8 cellular contexts compared by ENCODE assay signal in the genomic region with DNA sequence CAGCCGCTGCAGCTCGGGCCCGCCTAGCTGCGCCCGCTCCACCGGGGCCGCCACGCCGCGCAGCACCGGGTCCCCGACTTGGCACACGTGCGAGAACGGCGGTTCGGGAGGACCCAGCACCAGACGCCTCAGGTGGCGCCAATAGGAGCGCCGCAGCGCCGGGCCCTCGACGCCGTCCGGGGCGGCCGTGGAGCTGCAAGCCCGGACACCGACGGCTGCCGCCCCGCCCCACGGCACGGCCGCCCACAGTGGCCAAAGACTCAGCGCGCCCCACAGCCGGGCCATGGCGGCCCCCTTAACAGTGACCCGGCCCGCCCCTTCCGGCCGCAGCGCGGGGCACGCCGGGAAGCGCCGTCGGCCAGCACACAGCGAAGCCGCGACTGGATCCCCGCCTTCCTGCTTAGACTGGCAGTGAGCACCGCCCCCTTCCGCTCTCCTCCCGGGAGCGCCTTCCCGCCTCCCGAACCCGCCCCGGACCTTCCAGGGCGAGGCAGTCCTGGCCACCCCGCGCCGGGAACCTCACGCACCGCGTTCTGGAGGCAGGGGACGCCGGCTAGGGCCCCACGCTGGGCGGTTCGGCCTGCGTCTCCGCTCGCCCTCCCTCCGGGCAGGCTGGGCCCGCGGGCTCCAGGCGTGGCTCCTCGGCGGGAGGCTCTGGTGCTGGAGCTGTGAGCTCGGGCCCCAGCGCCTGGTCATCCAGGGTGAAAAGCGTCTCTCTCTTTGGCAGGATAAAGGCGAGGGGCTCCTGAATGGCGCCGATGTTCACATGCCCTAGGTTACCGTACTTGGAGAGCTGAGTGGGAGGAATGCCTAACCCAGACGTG.
DNase-seq lines count a peak whose midpoint lies in the region; ATAC-seq and TF ChIP-seq lines count a peak whose summit lies in the region.

A gene with protein sequence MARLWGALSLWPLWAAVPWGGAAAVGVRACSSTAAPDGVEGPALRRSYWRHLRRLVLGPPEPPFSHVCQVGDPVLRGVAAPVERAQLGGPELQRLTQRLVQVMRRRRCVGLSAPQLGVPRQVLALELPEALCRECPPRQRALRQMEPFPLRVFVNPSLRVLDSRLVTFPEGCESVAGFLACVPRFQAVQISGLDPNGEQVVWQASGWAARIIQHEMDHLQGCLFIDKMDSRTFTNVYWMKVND (minus strand): TSS at position 303 of the 824 bp plus-strand sequence. CDS start 18 bp downstream, at position 285.

- no peak within 1 kb of the TSS for H2AFZ ChIP-seq in OCI-LY3 (ENCODE audit: low read depth, low read length)

- peak within 1 kb of the TSS; percentile 76 for H3K9ac ChIP-seq in OCI-LY3 (ENCODE audit: low read length)

- peak within 1 kb of the TSS; percentile 60 for H3K27ac ChIP-seq in OCI-LY3 (ENCODE audit: low read length)

- H3K9me3 ChIP-seq in OCI-LY3 (ENCODE audit: insufficient read depth, low read length) = no peaks in the 10 kb centered on the region

- H3K4me1 ChIP-seq in OCI-LY3 (ENCODE audit: low read length) = peaks cover 17% of the 10 kb centered on the region

- peaks cover 28% of the 10 kb centered on the region for H4K20me1 ChIP-seq in OCI-LY3 (ENCODE audit: insufficient read depth, low read length)

- no peak for TF ChIP-seq CTCF in OCI-LY3 (IDR thresholded peaks at IDR 0.05; ENCODE audit: low read depth, low read length)

- peaks cover 61% of the 10 kb centered on the region for H3K36me3 ChIP-seq in OCI-LY3 (replicated peaks; ENCODE audit: low read depth, low read length)

- H3K27me3 ChIP-seq in OCI-LY3 (ENCODE audit: low read depth, low read length) = no peaks in the 10 kb centered on the region

- ATAC-seq in GM21528 (IDR thresholded peaks at IDR 0.05; ENCODE audit: low FRiP score, unreplicated experiment) = peak; percentile 91

- H3K79me2 ChIP-seq in OCI-LY3 (ENCODE audit: low read length) = peaks cover 68% of the 10 kb centered on the region

- H3K4me2 ChIP-seq in OCI-LY3 (ENCODE audit: low read length) = peak within 1 kb of the TSS; percentile 98

- DNase-seq in DMS114 treated with DMSO at 0.1 percent for 48 hours (lab: John Stamatoyannopoulos, UW; ENCODE audit: unreplicated experiment) (peak; percentile 88), HuH-7.5 (ENCODE audit: low spot score) (peak; percentile 96), activated T-cell treated with anti-CD3 and anti-CD28 coated beads for 24 hours (ENCODE audit: low read depth) (peak; percentile 80), epidermal melanocyte (ENCODE audit: insufficient read length, low spot score) (peak; percentile 89), middle frontal gyrus (ENCODE audit: extremely low spot score, low spot score) (peak; percentile 93)
- DNase-seq in stimulated activated CD8-positive, alpha-beta memory T cell treated with anti-CD3 and anti-CD28 coated beads, Interleukin-2, amount 100 ng/mL, for 1 hour (ENCODE audit: low read depth in 2 of 2) = peak; percentile 68 to 74

- peak within 1 kb of the TSS; percentile 87 for H3K4me3 ChIP-seq in OCI-LY3 (ENCODE audit: low read length)

Comparison
In these comparisons a context has a peak if more than half of its experiments do, and no peak if none do; other contexts are left out.
1. Peak in every context shown above with its lines: DNase-seq, ATAC-seq, H3K4me3 ChIP-seq and H3K27ac ChIP-seq.